Comparison of ENCODE assay signal across 8 cellular contexts in the genomic region with DNA sequence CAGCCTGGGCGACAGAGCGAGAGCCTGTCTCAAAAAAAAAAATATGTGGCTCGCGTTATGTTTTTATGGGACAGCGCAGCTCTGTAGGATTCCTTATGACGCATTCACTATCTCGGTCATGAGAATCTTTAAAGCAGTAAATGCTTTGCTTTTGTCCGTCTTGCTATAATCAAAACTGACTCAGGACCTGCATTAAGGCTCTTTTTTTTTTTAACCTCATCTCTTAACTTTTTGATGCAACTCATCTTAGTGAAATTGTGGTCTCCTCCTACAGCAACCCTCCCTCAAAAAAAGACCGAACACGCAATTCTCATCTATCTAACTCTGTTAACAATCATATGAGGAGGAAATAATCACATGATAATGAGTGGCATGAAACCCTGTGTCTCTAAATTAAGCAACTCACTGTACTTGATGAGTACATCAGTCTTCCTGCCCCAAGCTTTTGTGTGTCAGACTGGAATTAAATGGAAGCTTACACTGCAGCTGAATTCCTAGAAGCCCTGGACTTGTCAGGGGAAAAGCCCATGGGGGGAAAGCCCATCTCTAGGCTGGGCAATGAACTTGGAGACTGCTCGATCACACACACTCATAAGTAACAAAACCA. TPM values are rescaled to one million over a fixed set of nuclear protein-coding genes. Genes with fewer than 3 reads are reported as not detected.
DNase-seq lines count a peak whose midpoint lies in the region; ATAC-seq and TF ChIP-seq lines count a peak whose summit lies in the region.

No MANE protein-coding gene starts in this region.

- CTCF ChIA-PET in RWPE1 (lab: Yijun Ruan, JAX), result interaction anchor here (0.6 to 1.0 kb wide), 2 partner anchors 10 to 65 kb away, joined by 3 read pairs; no protein-coding TSS in a partner anchor

- POLR2A ChIA-PET in RWPE1 (lab: Yijun Ruan, JAX; ENCODE audit: low non-redundant PET), result interaction anchor here (0.7 kb wide), 1 partner anchor 135 kb away, joined by 3 read pairs; no protein-coding TSS in a partner anchor

- in situ Hi-C loops in G401 (cut with HindIII; ENCODE audit: low sequenced_read_pairs), result no loop called here

- DNase-seq in LHCN-M2 (ENCODE audit: low read depth) (peak; percentile 42), amniotic epithelial cell (ENCODE audit: low read depth) (peak; percentile 91), lung microvascular endothelial cell (ENCODE audit: low read depth in 2 of 2) (peak; percentile 61 to 69), RWPE1 (ENCODE audit: low spot score) (no peak), NCI-H510A (lab: John Stamatoyannopoulos, UW) (no peak), G401 (ENCODE audit: low spot score) (no peak)

- no peak for TF ChIP-seq CTCF in RWPE1 (conservative IDR thresholded peaks at IDR 0.05; ENCODE audit: low read depth)

- H3K27me3 ChIP-seq in ACC112 (ENCODE audit: insufficient read depth, low read length), result no peaks in the 10 kb centered on the region

- peaks cover 5% of the 10 kb centered on the region; the same call in 1 of the 2 replicates for H3K36me3 ChIP-seq in ACC112 (ENCODE audit: insufficient read depth, low read length)

- peak overlapping the region; percentile 86 for H3K27ac ChIP-seq in ACC112 (ENCODE audit: low read depth, low read length)
- H3K27ac ChIP-seq in RWPE1, result no peak overlapping the region

- no peak overlapping the region for H2AFZ ChIP-seq in ACC112 (ENCODE audit: low read length, unreplicated experiment)

- H3K4me3 ChIP-seq in ACC112 (ENCODE audit: low read depth, low read length), result peak overlapping the region; percentile 0; the same call in 1 of the 2 replicates

- ATAC-seq in GM18520 (IDR thresholded peaks at IDR 0.05; ENCODE audit: unreplicated experiment), result no peak

- no peaks in the 10 kb centered on the region for H3K79me2 ChIP-seq in ACC112 (ENCODE audit: control insufficient read depth, insufficient read depth, low read length, unreplicated experiment)

- peaks cover 18% of the 10 kb centered on the region for H3K4me1 ChIP-seq in ACC112 (ENCODE audit: control insufficient read depth, insufficient read depth, low read length, unreplicated experiment)

RNA-seq across cellular contexts. Expression of gene P2RX4, which starts 4.3 kb away (rescaled TPM):
- total RNA-seq in LHCN-M2 (2014; rRNA removed) (14.0 and 14.6 TPM in 2 replicates), lung microvascular endothelial cell (78.9 and 127 TPM in 2 replicates)
- 9.5 TPM for polyA plus RNA-seq in LHCN-M2 (2012)
- total RNA-seq in G401 (2014; rRNA removed; shearing (Covaris generic)), result 20.7 and 48.2 TPM in 2 replicates

Comparison
In these comparisons a context has a peak if more than half of its experiments do, and no peak if none do; other contexts are left out.
1. DNase-seq: peak in LHCN-M2 (single experiment), amniotic epithelial cell (single experiment) and lung microvascular endothelial cell (2 of 2); none in RWPE1 (single experiment), NCI-H510A (single experiment) and G401 (single experiment).